In the genomic region with DNA sequence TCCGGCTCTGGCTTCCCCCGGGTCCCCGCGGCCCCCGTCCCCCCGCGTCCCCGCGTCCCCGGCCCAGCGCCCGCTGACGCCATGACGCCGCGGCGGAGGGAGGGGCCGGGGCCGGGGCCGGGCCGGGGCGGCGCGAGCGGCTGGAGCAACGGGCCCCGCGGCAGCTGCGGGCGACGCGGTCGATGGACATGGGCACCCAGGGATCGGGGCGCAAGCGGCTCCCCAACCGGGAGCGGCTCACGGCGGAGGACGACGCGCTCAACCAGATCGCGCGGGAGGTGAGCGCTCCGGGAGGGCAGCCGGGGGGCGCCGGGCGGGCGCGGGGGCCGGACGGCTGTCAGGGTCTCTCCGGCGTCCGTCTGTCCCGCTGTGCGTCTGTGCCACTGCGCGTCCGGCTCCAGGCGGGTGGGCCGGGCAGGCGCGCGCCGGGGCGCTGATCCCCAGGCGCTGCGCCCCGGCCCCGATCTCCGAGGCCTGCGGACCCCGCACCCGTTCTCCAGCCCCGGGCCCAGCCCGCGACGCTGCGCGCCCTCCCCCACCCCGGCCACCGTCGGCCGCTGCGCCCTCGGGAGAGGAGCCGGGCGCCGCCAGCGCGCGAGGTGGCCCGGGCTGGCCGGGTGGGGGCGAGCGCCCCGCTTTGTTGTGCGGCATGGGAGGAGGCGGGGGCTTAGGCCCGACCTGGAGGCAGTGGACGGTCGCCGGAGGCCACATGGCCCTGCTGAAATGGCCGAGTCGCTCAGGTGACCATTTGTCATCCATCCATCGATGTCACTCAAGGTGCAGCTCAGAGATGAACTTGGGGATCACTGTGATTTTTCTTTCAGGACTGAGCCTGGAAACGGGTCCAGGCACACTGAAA, we compare ENCODE assay signal across 8 cellular contexts. TPM values are rescaled to one million over a fixed set of nuclear protein-coding genes. Genes with fewer than 3 reads are reported as not detected.
A peak's percentile ranks its signal among the peaks of the same experiment; 100 is the strongest.
DNase-seq lines count a peak whose midpoint lies in the region; ATAC-seq, FAIRE-seq and TF ChIP-seq lines count a peak whose summit lies in the region.

A gene with protein sequence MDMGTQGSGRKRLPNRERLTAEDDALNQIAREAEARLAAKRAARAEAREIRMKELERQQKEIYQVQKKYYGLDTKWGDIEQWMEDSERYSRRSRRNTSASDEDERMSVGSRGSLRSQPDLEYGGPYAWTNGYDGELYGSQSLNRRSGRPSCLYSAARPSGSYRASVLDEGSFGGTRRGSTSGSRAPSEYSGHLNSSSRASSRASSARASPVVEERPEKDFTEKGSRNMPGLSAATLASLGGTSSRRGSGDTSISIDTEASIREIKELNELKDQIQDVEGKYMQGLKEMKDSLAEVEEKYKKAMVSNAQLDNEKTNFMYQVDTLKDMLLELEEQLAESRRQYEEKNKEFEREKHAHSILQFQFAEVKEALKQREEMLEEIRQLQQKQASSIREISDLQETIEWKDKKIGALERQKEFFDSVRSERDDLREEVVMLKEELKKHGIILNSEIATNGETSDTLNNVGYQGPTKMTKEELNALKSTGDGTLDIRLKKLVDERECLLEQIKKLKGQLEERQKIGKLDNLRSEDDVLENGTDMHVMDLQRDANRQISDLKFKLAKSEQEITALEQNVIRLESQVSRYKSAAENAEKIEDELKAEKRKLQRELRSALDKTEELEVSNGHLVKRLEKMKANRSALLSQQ (plus strand): TSS at position 125 of the 859 bp plus-strand sequence. CDS start 58 bp downstream, at position 183.

- intact Hi-C loops in left cardiac atrium (cut with DNase I): no loop called here

- H3K36me3 ChIP-seq in parathyroid adenoma (ENCODE audit: control insufficient read depth, insufficient read depth, low read length): no peaks in the 10 kb centered on the region

- peak within 1 kb of the TSS; percentile 58 for H3K27ac ChIP-seq in parathyroid adenoma

- no peak within 1 kb of the TSS for H3K9ac ChIP-seq in parathyroid adenoma

- peaks cover 56% of the 10 kb centered on the region for H3K27me3 Mint-ChIP-seq in activated naive CD8-positive, alpha-beta T cell treated with anti-CD3 and anti-CD28 coated beads, Interleukin-2, amount 10 ng/mL, durations not matched to agents 7 days and 5 days

- peak; percentile 42 for FAIRE-seq in HTR-8/SVneo (lab: Jason Lieb, UNC)

- no peaks in the 10 kb centered on the region for H3K27me3 ChIP-seq in parathyroid adenoma (ENCODE audit: control insufficient read depth, insufficient read depth, low read length)

- H3K4me3 ChIP-seq in parathyroid adenoma (ENCODE audit: low read depth, low read length): peak within 1 kb of the TSS; percentile 70

- peaks cover 22% of the 10 kb centered on the region for H3K79me2 ChIP-seq in parathyroid adenoma

- TF ChIP-seq CTCF in parathyroid adenoma (IDR thresholded peaks at IDR 0.05): peak; percentile 9

- DNase-seq in AG20443 (ENCODE audit: low spot score) (peak; percentile 86), HTR-8/SVneo (ENCODE audit: insufficient read length, low spot score) (peak; percentile 45), left cardiac atrium (peak; percentile 51), OCI-M1 (lab: John Stamatoyannopoulos, UW) (no peak), GM19240 (ENCODE audit: insufficient read length, low spot score) (no peak)
- peak; percentile 45 for DNase-seq in activated naive CD8-positive, alpha-beta T cell treated with anti-CD3 and anti-CD28 coated beads, Interleukin-2, amount 10 ng/mL, durations not matched to agents 7 days and 5 days

- peak within 1 kb of the TSS; percentile 92 for H3K4me2 ChIP-seq in parathyroid adenoma (ENCODE audit: low read length)

- no peak within 1 kb of the TSS for H3K27ac Mint-ChIP-seq in activated naive CD8-positive, alpha-beta T cell treated with anti-CD3 and anti-CD28 coated beads, Interleukin-2, amount 10 ng/mL, durations not matched to agents 7 days and 5 days

- no peaks in the 10 kb centered on the region for H3K9me3 ChIP-seq in parathyroid adenoma (ENCODE audit: control insufficient read depth, low read length)

- no peaks in the 10 kb centered on the region for H3K9me3 Mint-ChIP-seq in activated naive CD8-positive, alpha-beta T cell treated with anti-CD3 and anti-CD28 coated beads, Interleukin-2, amount 10 ng/mL, durations not matched to agents 7 days and 5 days

- POLR2A ChIA-PET in activated naive CD8-positive, alpha-beta T cell treated with anti-CD3 and anti-CD28 coated beads, Interleukin-2, amount 10 ng/mL, durations not matched to agents 7 days and 5 days (lab: Charles Lee): no interaction called here

- H3K36me3 Mint-ChIP-seq in activated naive CD8-positive, alpha-beta T cell treated with anti-CD3 and anti-CD28 coated beads, Interleukin-2, amount 10 ng/mL, durations not matched to agents 7 days and 5 days: no peaks in the 10 kb centered on the region

- H3K4me1 ChIP-seq in parathyroid adenoma: peaks cover 19% of the 10 kb centered on the region

- peak within 1 kb of the TSS; percentile 89 for H2AFZ ChIP-seq in parathyroid adenoma

- H3K4me1 Mint-ChIP-seq in activated naive CD8-positive, alpha-beta T cell treated with anti-CD3 and anti-CD28 coated beads, Interleukin-2, amount 10 ng/mL, durations not matched to agents 7 days and 5 days: peaks cover 7% of the 10 kb centered on the region

- H3K4me3 Mint-ChIP-seq in activated naive CD8-positive, alpha-beta T cell treated with anti-CD3 and anti-CD28 coated beads, Interleukin-2, amount 10 ng/mL, durations not matched to agents 7 days and 5 days: peak within 1 kb of the TSS; percentile 76

- ATAC-seq in activated naive CD8-positive, alpha-beta T cell treated with anti-CD3 and anti-CD28 coated beads, Interleukin-2, amount 10 ng/mL, durations not matched to agents 7 days and 5 days (ENCODE audit: low read depth): peak; percentile 62
- ATAC-seq in left cardiac atrium: peak; percentile 74 to 88
- ATAC-seq in GM19397 (IDR thresholded peaks at IDR 0.05; ENCODE audit: unreplicated experiment): no peak

RNA-seq across cellular contexts. Expression of the gene that starts here (rescaled TPM):
- total RNA-seq in activated naive CD8-positive, alpha-beta T cell treated with anti-CD3 and anti-CD28 coated beads, Interleukin-2, amount 10 ng/mL, durations not matched to agents 7 days and 5 days: 100 to 1,000 TPM; 158 to 164 TPM
- 10 to 100 TPM; 69.3 to 99.6 TPM for total RNA-seq in left cardiac atrium

Comparison
In these comparisons a context has a peak if more than half of its experiments do, and no peak if none do; other contexts are left out.
1. DNase-seq: peak in AG20443 (single experiment), HTR-8/SVneo (single experiment), activated naive CD8-positive, alpha-beta T cell treated with anti-CD3 and anti-CD28 coated beads, Interleukin-2, amount 10 ng/mL, durations not matched to agents 7 days and 5 days (single experiment) and left cardiac atrium (single experiment); none in OCI-M1 (single experiment) and GM19240 (single experiment).